ENCODE assay signal across 9 cellular contexts in genomic region chr1:167059045-167059728, GRCh38. TPM values are rescaled to one million over a fixed set of nuclear protein-coding genes. Genes with fewer than 3 reads are reported as not detected.
DNase-seq lines count a peak whose midpoint lies in the region; ATAC-seq and TF ChIP-seq lines count a peak whose summit lies in the region.
"Had no signal": no experiment of that assay in that cellular context is flagged by ENCODE, and none has a peak within 500 bp of the region (broad histone marks: within the 10 kb centered on the region; RNA-seq: fewer than 3 reads in every experiment).

No MANE protein-coding gene starts in this region.

- H2AK5ac ChIP-seq in H9 (ENCODE audit: insufficient read length, low read length), result no peak overlapping the region

- peaks cover 6% of the 10 kb centered on the region for H3K4me1 Mint-ChIP-seq in CD8-positive, alpha-beta T cell (ENCODE audit: low read depth)
- H3K4me1 Mint-ChIP-seq in H9, result peaks cover 7 to 12% of the 10 kb centered on the region in 2 experiments
- peaks cover 7% of the 10 kb centered on the region for H3K4me1 Mint-ChIP-seq in activated CD4-positive, alpha-beta T cell treated with anti-CD3 and anti-CD28 coated beads for 36 hours

- H2AFZ ChIP-seq in H9 (ENCODE audit: low read length), result peak overlapping the region; percentile 66

- H3K9ac ChIP-seq in H9 (ENCODE audit: extremely low read depth, insufficient read length, low read length) (no peak overlapping the region), colonic mucosa (ENCODE audit: low read depth in 2 of 2, low read length in 2 of 2) (no peak overlapping the region)

- no peak overlapping the region for H3K27ac Mint-ChIP-seq in CD8-positive, alpha-beta T cell
- H3K27ac Mint-ChIP-seq in H9, result peak overlapping the region in 2 of 3 experiments; percentile 63 to 79; a peak in 2 of 7 replicates
- H3K27ac Mint-ChIP-seq in activated CD4-positive, alpha-beta T cell treated with anti-CD3 and anti-CD28 coated beads for 36 hours, result peak overlapping the region; percentile 61

- no peaks in the 10 kb centered on the region for H4K20me1 ChIP-seq in H9 (ENCODE audit: control insufficient read depth, insufficient read depth, insufficient read length)

- no peak overlapping the region for H2BK12ac ChIP-seq in H9 (ENCODE audit: insufficient read length, low read depth, low read length)

- H3T11ph ChIP-seq in H9 (ENCODE audit: low read length), result no peak overlapping the region

- no peak overlapping the region for H2BK15ac ChIP-seq in H9 (ENCODE audit: low read depth, low read length)

- no peaks in the 10 kb centered on the region for H3K79me2 ChIP-seq in H9 (ENCODE audit: insufficient read depth, low read length)

- no peaks in the 10 kb centered on the region for H3K27me3 Mint-ChIP-seq in CD8-positive, alpha-beta T cell (ENCODE audit: low read depth)
- H3K27me3 Mint-ChIP-seq in H9 (ENCODE audit: low read depth), result peaks cover 1% of the 10 kb centered on the region; the same call in 1 of the 2 replicates
- no peaks in the 10 kb centered on the region for H3K27me3 Mint-ChIP-seq in activated CD4-positive, alpha-beta T cell treated with anti-CD3 and anti-CD28 coated beads for 36 hours

- no peak overlapping the region for H3K4me3 Mint-ChIP-seq in CD8-positive, alpha-beta T cell
- peak overlapping the region; percentile 53 to 58 for H3K4me3 Mint-ChIP-seq in H9
- no peak overlapping the region for H3K4me3 Mint-ChIP-seq in activated CD4-positive, alpha-beta T cell treated with anti-CD3 and anti-CD28 coated beads for 36 hours

- peaks cover 5% of the 10 kb centered on the region for H3K4me1 ChIP-seq in CD8-positive, alpha-beta T cell (ENCODE audit: insufficient read depth, low read length)
- H3K4me1 ChIP-seq in H9 (ENCODE audit: insufficient read depth, low read length) (no peaks in the 10 kb centered on the region), colonic mucosa (no peaks in the 10 kb centered on the region), lower lobe of right lung (peaks cover 6% of the 10 kb centered on the region)

- no CpG with 5 or more reads among the region's 16 CpGs for WGBS in H9 (ENCODE audit: extremely low coverage, insufficient read length, low lambda C conversion rate)

- POLR2A ChIA-PET in CD8-positive, alpha-beta T cell (lab: Charles Lee), result interaction anchor here (0.7 to 4.1 kb wide), 4 partner anchors 35 to 153 kb away, joined by 3 to 27 read pairs (median 4); partner anchors contain the start of gene STYXL2
- POLR2A ChIA-PET in activated CD4-positive, alpha-beta T cell treated with anti-CD3 and anti-CD28 coated beads for 36 hours (lab: Charles Lee), result interaction anchor here (1.0 to 1.5 kb wide), 3 partner anchors 81 to 161 kb away, joined by 4 to 5 read pairs (median 4); partner anchors contain the start of gene POU2F1

- no peaks in the 10 kb centered on the region for H3K36me3 ChIP-seq in CD8-positive, alpha-beta T cell (ENCODE audit: insufficient read depth, low read length)
- peaks cover 10% of the 10 kb centered on the region for H3K36me3 ChIP-seq in colonic mucosa
- H3K36me3 ChIP-seq in lower lobe of right lung, result no peaks in the 10 kb centered on the region

- no peaks in the 10 kb centered on the region for H3K9me3 ChIP-seq in CD8-positive, alpha-beta T cell (ENCODE audit: low read length)
- H3K9me3 ChIP-seq in H9 (ENCODE audit: control insufficient read depth, low read depth, low read length), result no peaks in the 10 kb centered on the region
- no peaks in the 10 kb centered on the region for H3K9me3 ChIP-seq in colonic mucosa
- H3K9me3 ChIP-seq in lower lobe of right lung, result no peaks in the 10 kb centered on the region

- H3K79me1 ChIP-seq in H9 (ENCODE audit: insufficient read depth, low read depth, low read length, poor library complexity, severe bottlenecking), result no peaks in the 10 kb centered on the region

- H3K14ac ChIP-seq in H9 (ENCODE audit: insufficient read depth, low read length), result no peak overlapping the region

- H3K27me3 ChIP-seq in CD8-positive, alpha-beta T cell (ENCODE audit: insufficient read depth, low read length), result no peaks in the 10 kb centered on the region
- H3K27me3 ChIP-seq in H9 (ENCODE audit: insufficient read depth, low read length) (no peaks in the 10 kb centered on the region), colonic mucosa (no peaks in the 10 kb centered on the region), lower lobe of right lung (ENCODE audit: low read depth) (no peaks in the 10 kb centered on the region)

- intact Hi-C loops in CD8-positive, alpha-beta T cell (cut with DNase I, micrococcal nuclease), result loop anchor here (1.0 to 10.0 kb wide), 3 partner anchors 84 to 1134 kb away; partner anchors contain the start of gene ILDR2 (in 1 of the 2)
- intact Hi-C loops in activated CD4-positive, alpha-beta T cell treated with anti-CD3 and anti-CD28 coated beads for 36 hours (cut with DNase I, micrococcal nuclease), result loop anchor here (1.0 to 5.0 kb wide), 7 partner anchors 84 to 1132 kb away; partner anchors contain the start of genes ILDR2 (in 1 of the 2), POGK (in 1 of the 2) and TADA1 (in 1 of the 2)
- intact Hi-C loops in colonic mucosa (cut with DNase I), result loop anchor here (5.0 kb wide), 2 partner anchors 147 to 177 kb away; no protein-coding TSS in a partner anchor
- intact Hi-C loops in lower lobe of right lung (cut with DNase I), result loop anchor here (5.0 kb wide), 1 partner anchor 147 kb away; no protein-coding TSS in a partner anchor

- peak; percentile 93 for TF ChIP-seq CTCF in CD8-positive, alpha-beta T cell (IDR thresholded peaks at IDR 0.05)
- peak; percentile 97 for TF ChIP-seq CTCF in H9 (conservative IDR thresholded peaks at IDR 0.05)
- peak; percentile 96 for TF ChIP-seq CTCF in colonic mucosa (IDR thresholded peaks at IDR 0.05)
- TF ChIP-seq CTCF in lower lobe of right lung (IDR thresholded peaks at IDR 0.05), result peak; percentile 94

- no peak overlapping the region for H3K27ac ChIP-seq in CD8-positive, alpha-beta T cell (ENCODE audit: low read depth, low read length)
- H3K27ac ChIP-seq in H9 (ENCODE audit: insufficient read length, low read depth, low read length), result no peak overlapping the region
- H3K27ac ChIP-seq in colonic mucosa, result no peak overlapping the region
- no peak overlapping the region for H3K27ac ChIP-seq in lower lobe of right lung

- no peak overlapping the region for H3K56ac ChIP-seq in H9 (ENCODE audit: insufficient read length, low read depth, low read length)

- CTCF ChIA-PET in CD8-positive, alpha-beta T cell (lab: Charles Lee), result interaction anchor here (0.6 to 18.6 kb wide), 77 partner anchors 9 to 500 kb away, joined by 3 to 718 read pairs (median 5); partner anchors contain the start of genes CREG1, GPA33 and STYXL2
- CTCF ChIA-PET in activated CD4-positive, alpha-beta T cell treated with anti-CD3 and anti-CD28 coated beads for 36 hours (lab: Charles Lee), result interaction anchor here (0.5 to 11.2 kb wide), 74 partner anchors 8 to 1176 kb away, joined by 3 to 541 read pairs (median 5); partner anchors contain the start of genes CREG1, GPA33, ILDR2 and POU2F1

- peak; percentile 46 to 85 (median 62) for DNase-seq in CD8-positive, alpha-beta T cell
- DNase-seq in H9, result peak; percentile 83
- peak; percentile 18 for DNase-seq in NCI-H2196 treated with DMSO at 0.1 percent for 48 hours (lab: John Stamatoyannopoulos, UW; ENCODE audit: unreplicated experiment)
- peak; percentile 85 for DNase-seq in activated CD4-positive, alpha-beta T cell treated with anti-CD3 and anti-CD28 coated beads for 36 hours
- peak; percentile 78 for DNase-seq in colonic mucosa
- peak; percentile 68 for DNase-seq in lower lobe of right lung
- peak; percentile 41 to 66 (median 64) for DNase-seq in stimulated activated CD4-positive, alpha-beta T cell treated with anti-CD3 and anti-CD28 coated beads, TNF-alpha, amount 100 ng/mL, for 48 hours (ENCODE audit: low read depth in 3 of 3)

- no peak overlapping the region for H2BK5ac ChIP-seq in H9 (ENCODE audit: insufficient read length, low read length)

- no peak overlapping the region for H2BK120ac ChIP-seq in H9 (ENCODE audit: low read depth, low read length, poor library complexity, severe bottlenecking)

- no peak overlapping the region for H4K8ac ChIP-seq in H9 (replicated peaks; ENCODE audit: insufficient read length, low read depth, low read length)

- no peak overlapping the region for H4K5ac ChIP-seq in H9 (ENCODE audit: insufficient read length, low read depth, low read length)

- H4K91ac ChIP-seq in H9 (ENCODE audit: insufficient read length, low read depth, low read length), result no peak overlapping the region

- H3K4me3 ChIP-seq in CD8-positive, alpha-beta T cell (ENCODE audit: low read depth, low read length), result no peak overlapping the region
- no peak overlapping the region for H3K4me3 ChIP-seq in colonic mucosa
- peak overlapping the region; percentile 14 for H3K4me3 ChIP-seq in lower lobe of right lung

- ATAC-seq in CD8-positive, alpha-beta T cell, result peak; percentile 84
- ATAC-seq in activated CD4-positive, alpha-beta T cell treated with anti-CD3 and anti-CD28 coated beads for 36 hours, result peak; percentile 55
- ATAC-seq in lower lobe of right lung (peak; percentile 80 to 81), HG02840 (IDR thresholded peaks at IDR 0.05; ENCODE audit: low FRiP score, unreplicated experiment) (no peak)

- H3K23me2 ChIP-seq in H9 (ENCODE audit: insufficient read length, low read depth, low read length, poor library complexity, severe bottlenecking), result no peaks in the 10 kb centered on the region

- no peaks in the 10 kb centered on the region for H3K9me3 Mint-ChIP-seq in CD8-positive, alpha-beta T cell
- H3K9me3 Mint-ChIP-seq in H9, result no peaks in the 10 kb centered on the region
- no peaks in the 10 kb centered on the region for H3K9me3 Mint-ChIP-seq in activated CD4-positive, alpha-beta T cell treated with anti-CD3 and anti-CD28 coated beads for 36 hours (ENCODE audit: low read depth)

- no peak overlapping the region for H3K23ac ChIP-seq in H9 (ENCODE audit: insufficient read length, low read depth, low read length)

- peaks cover 19% of the 10 kb centered on the region for H3K36me3 Mint-ChIP-seq in CD8-positive, alpha-beta T cell
- no peaks in the 10 kb centered on the region for H3K36me3 Mint-ChIP-seq in H9 (ENCODE audit: insufficient read depth in 1 of 3, low read depth in 3 of 3)
- H3K36me3 Mint-ChIP-seq in activated CD4-positive, alpha-beta T cell treated with anti-CD3 and anti-CD28 coated beads for 36 hours (ENCODE audit: low read depth), result no peaks in the 10 kb centered on the region

- H3K4ac ChIP-seq in H9 (ENCODE audit: low read depth, low read length), result no peak overlapping the region

- H3K18ac ChIP-seq in H9 (ENCODE audit: insufficient read length, low read depth, low read length), result no peak overlapping the region

- no peak overlapping the region for H3K4me2 ChIP-seq in H9 (ENCODE audit: insufficient read depth, insufficient read length, low read length)

- H2BK20ac ChIP-seq in H9 (ENCODE audit: low read depth, low read length, poor library complexity, severe bottlenecking), result no peak overlapping the region

RNA-seq across cellular contexts. Expression of gene GPA33, which starts 31.0 kb away (rescaled TPM):
- 1 to 10 TPM; 1.7 to 2.0 TPM for total RNA-seq in CD8-positive, alpha-beta T cell
- total RNA-seq in H9 (2021) (0.11 TPM in 1 of 2 replicates, not detected in the other), colonic mucosa (100 to 1,000 TPM; 438 to 531 TPM), lower lobe of right lung (3.6 TPM)
- under 1 TPM; 0.39 to 0.56 TPM for total RNA-seq in activated CD4-positive, alpha-beta T cell treated with anti-CD3 and anti-CD28 coated beads for 36 hours

RNA-seq across cellular contexts. Expression of gene STYXL2, which starts 34.7 kb away (rescaled TPM):
- not detected for total RNA-seq in CD8-positive, alpha-beta T cell
- 0.09 and 0.13 TPM in 2 replicates for total RNA-seq in H9 (2021)
- total RNA-seq in activated CD4-positive, alpha-beta T cell treated with anti-CD3 and anti-CD28 coated beads for 36 hours, result not detected
- under 1 TPM in 1 of 2 donors, not detected in 1; 0.10 TPM for total RNA-seq in colonic mucosa
- total RNA-seq in lower lobe of right lung, result 0.09 TPM
- total RNA-seq: activated CD8-positive, alpha-beta memory T cell treated with anti-CD3 and anti-CD28 coated beads for 36 hours had no signal

Comparison
In these comparisons a context has a peak if more than half of its experiments do, and no peak if none do; other contexts are left out.
1. DNase-seq: peak in every context shown above with its lines; median percentile 85 in activated CD4-positive, alpha-beta T cell treated with anti-CD3 and anti-CD28 coated beads for 36 hours; 83 in H9; 78 in colonic mucosa; 68 in lower lobe of right lung; 64 in stimulated activated CD4-positive, alpha-beta T cell treated with anti-CD3 and anti-CD28 coated beads, TNF-alpha, amount 100 ng/mL, for 48 hours; 62 in CD8-positive, alpha-beta T cell; 18 in NCI-H2196 treated with DMSO at 0.1 percent for 48 hours.
2. H3K4me3 Mint-ChIP-seq: peak in H9 (2 of 2); none in CD8-positive, alpha-beta T cell (single experiment) and activated CD4-positive, alpha-beta T cell treated with anti-CD3 and anti-CD28 coated beads for 36 hours (single experiment).
3. RNA of gene GPA33, which starts 31.0 kb away (total RNA-seq): 438 to 531 TPM in colonic mucosa; 3.6 TPM in lower lobe of right lung (single experiment), 1.7 to 2.0 TPM in CD8-positive, alpha-beta T cell, 0.39 to 0.56 TPM in activated CD4-positive, alpha-beta T cell treated with anti-CD3 and anti-CD28 coated beads for 36 hours and 0.11 TPM in H9; every median in the first group is over 10 times any median in the second.
4. Peak in every context shown above with its lines, with median percentiles within 50 percentile points of each other: CTCF ChIP-seq.